25 cellular contexts compared by ENCODE assay signal in genomic region chr1:228687562-228687961, GRCh38.
"Had no signal": no experiment of that assay in that cellular context is flagged by ENCODE, and none has a peak within 500 bp of the region (broad histone marks: within the 10 kb centered on the region; RNA-seq: fewer than 3 reads in every experiment).

No MANE protein-coding gene starts in this region.

- H3K27me3 ChIP-seq: dorsolateral prefrontal cortex, heart left ventricle, hepatocyte, ovary, sigmoid colon, stomach, tibial artery, upper lobe of left lung had no signal

- H3K4me3 ChIP-seq: dorsolateral prefrontal cortex, gastroesophageal sphincter, heart left ventricle, hepatocyte, left ventricle myocardium inferior, lung, ovary, psoas muscle, sigmoid colon, stomach, tibial artery, upper lobe of left lung had no signal

- H3K4me1 ChIP-seq: psoas muscle, upper lobe of left lung had no signal

- H3K36me3 ChIP-seq: gastroesophageal sphincter, heart left ventricle, left ventricle myocardium inferior, ovary, sigmoid colon, stomach, tibial artery, upper lobe of left lung had no signal

- ATAC-seq: esophagus mucosa; gastroesophageal sphincter; heart left ventricle; left colon; natural killer cell; psoas muscle; stimulated activated effector memory CD8-positive, alpha-beta T cell treated with anti-CD3 and anti-CD28 coated beads, Interleukin-12 subunit alpha, Interleukin-12 subunit beta, amount 100 ng/mL, for 72 hours had no signal

- DNase-seq: dorsolateral prefrontal cortex; effector CD4-positive, alpha-beta T cell; foreskin fibroblast; heart left ventricle; kidney glomerular epithelial cell; left colon; left ventricle myocardium inferior; natural killer cell; occipital lobe; ovary; posterior cingulate gyrus; psoas muscle; sigmoid colon; stimulated activated CD4-positive, alpha-beta T cell treated with anti-CD3 and anti-CD28 coated beads, Interleukin-2, amount 100 ng/mL, for 24 hours; stimulated activated CD4-positive, alpha-beta T cell treated with anti-CD3 and anti-CD28 coated beads, Interleukin-4, amount 100 ng/mL, for 24 hours; stimulated activated naive CD4-positive, alpha-beta T cell treated with Interleukin-2 at 50 U/mL for 16 hours; stomach; tibial artery; upper lobe of left lung had no signal

- H3K9me3 ChIP-seq: gastroesophageal sphincter, heart left ventricle, left ventricle myocardium inferior, ovary, psoas muscle, sigmoid colon, stomach, tibial artery, upper lobe of left lung had no signal

- H3K27ac ChIP-seq: dorsolateral prefrontal cortex, epithelial cell of prostate, gastroesophageal sphincter, heart left ventricle, hepatocyte, left ventricle myocardium inferior, ovary, psoas muscle, sigmoid colon, stomach, tibial artery, upper lobe of left lung had no signal
